In genomic region chr6:8006208-8006607, GRCh38 we compare ENCODE assay signal across 1 cellular context.
A peak's percentile ranks its signal among the peaks of the same experiment; 100 is the strongest.
TF ChIP-seq lines count a peak whose summit lies in the region.

No MANE protein-coding gene starts in this region.

TF ChIP-seq in GM12878, 131 proteins besides CTCF, POLR2A, EP300 and RAD21 (continued from another document):
- no peak for TF ChIP-seq RELB (IDR thresholded peaks at IDR 0.05; ENCODE audit: low read depth)
- TF ChIP-seq SMC3 (IDR thresholded peaks at IDR 0.05; ENCODE audit: borderline replicate concordance, low read length): peak; percentile 40; the same call in 1 of the 2 replicates
- no peak for TF ChIP-seq WRNIP1 (IDR thresholded peaks at IDR 0.05; ENCODE audit: borderline replicate concordance, low read depth, low read length)
- no peak for TF ChIP-seq ZNF384 (IDR thresholded peaks at IDR 0.05; ENCODE audit: borderline replicate concordance, low read depth, low read length)
